ENCODE assay signal across 8 cellular contexts in the genomic region with DNA sequence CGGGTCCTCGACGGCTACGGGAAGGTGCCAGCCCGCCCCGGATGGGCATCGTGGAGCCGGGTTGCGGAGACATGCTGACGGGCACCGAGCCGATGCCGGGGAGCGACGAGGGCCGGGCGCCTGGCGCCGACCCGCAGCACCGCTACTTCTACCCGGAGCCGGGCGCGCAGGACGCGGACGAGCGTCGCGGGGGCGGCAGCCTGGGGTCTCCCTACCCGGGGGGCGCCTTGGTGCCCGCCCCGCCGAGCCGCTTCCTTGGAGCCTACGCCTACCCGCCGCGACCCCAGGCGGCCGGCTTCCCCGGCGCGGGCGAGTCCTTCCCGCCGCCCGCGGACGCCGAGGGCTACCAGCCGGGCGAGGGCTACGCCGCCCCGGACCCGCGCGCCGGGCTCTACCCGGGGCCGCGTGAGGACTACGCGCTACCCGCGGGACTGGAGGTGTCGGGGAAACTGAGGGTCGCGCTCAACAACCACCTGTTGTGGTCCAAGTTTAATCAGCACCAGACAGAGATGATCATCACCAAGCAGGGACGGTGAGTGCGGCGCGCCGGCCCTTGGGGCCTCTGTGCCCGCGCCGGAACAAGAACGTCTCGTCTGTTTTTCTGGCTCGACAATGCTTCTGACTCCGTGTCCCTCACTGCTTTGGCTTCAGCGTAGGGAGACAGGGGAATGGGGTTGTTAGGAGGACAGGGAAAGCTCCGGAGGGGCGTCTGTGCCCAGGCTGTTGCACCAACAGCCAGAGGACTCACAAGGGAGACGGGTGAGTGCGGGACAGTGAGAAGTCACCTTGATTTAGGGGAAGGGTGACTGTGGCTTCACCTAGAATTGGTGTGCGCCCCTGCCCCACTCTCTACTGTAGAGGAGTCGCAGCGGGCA. TPM values are rescaled to one million over a fixed set of nuclear protein-coding genes. Genes with fewer than 3 reads are reported as not detected.
DNase-seq lines count a peak whose midpoint lies in the region; ATAC-seq and TF ChIP-seq lines count a peak whose summit lies in the region.

No MANE protein-coding gene starts in this region.

- peak overlapping the region; percentile 41 for H3K4me3 ChIP-seq in cardiac muscle cell

- H3K27me3 Mint-ChIP-seq in T-helper 1 cell treated with Interleukin-12 subunit alpha and Interleukin-12 subunit beta and Interleukin-4 antibody, amounts not matched to agents 30 μg/mL and 1 μg/mL, for 36 hours (ENCODE audit: low read depth), result no peaks in the 10 kb centered on the region

- peak overlapping the region; percentile 97 for H3K4me3 Mint-ChIP-seq in T-helper 1 cell treated with Interleukin-12 subunit alpha and Interleukin-12 subunit beta and Interleukin-4 antibody, amounts not matched to agents 30 μg/mL and 1 μg/mL, for 36 hours

- no peaks in the 10 kb centered on the region for H3K9me3 Mint-ChIP-seq in T-helper 1 cell treated with Interleukin-12 subunit alpha and Interleukin-12 subunit beta and Interleukin-4 antibody, amounts not matched to agents 30 μg/mL and 1 μg/mL, for 36 hours

- intact Hi-C loops in sciatic nerve (cut with DNase I), result no loop called here

- no peaks in the 10 kb centered on the region for H3K4me1 ChIP-seq in cardiac muscle cell (ENCODE audit: low read depth)

- peak; percentile 17 for ATAC-seq in GM18867 (IDR thresholded peaks at IDR 0.05; ENCODE audit: unreplicated experiment)
- ATAC-seq in HG02678 (IDR thresholded peaks at IDR 0.05; ENCODE audit: unreplicated experiment), result peak; percentile 13
- no peak for ATAC-seq in sciatic nerve

- no peak for TF ChIP-seq CTCF in cardiac muscle cell (IDR thresholded peaks at IDR 0.05; ENCODE audit: low read depth, low read length)

- H3K9me3 ChIP-seq in cardiac muscle cell (ENCODE audit: low read depth), result no peaks in the 10 kb centered on the region

- no peaks in the 10 kb centered on the region for H3K36me3 ChIP-seq in cardiac muscle cell

- H3K27ac ChIP-seq in cardiac muscle cell, result no peak overlapping the region

- peaks cover 14% of the 10 kb centered on the region for H3K36me3 Mint-ChIP-seq in T-helper 1 cell treated with Interleukin-12 subunit alpha and Interleukin-12 subunit beta and Interleukin-4 antibody, amounts not matched to agents 30 μg/mL and 1 μg/mL, for 36 hours (ENCODE audit: low read depth)

- H3K4me1 Mint-ChIP-seq in T-helper 1 cell treated with Interleukin-12 subunit alpha and Interleukin-12 subunit beta and Interleukin-4 antibody, amounts not matched to agents 30 μg/mL and 1 μg/mL, for 36 hours (ENCODE audit: low read depth), result peaks cover 64% of the 10 kb centered on the region

- DNase-seq in cardiac muscle cell (ENCODE audit: low read depth in 1 of 2, low spot score in 1 of 2), result peak in 1 of 2 donors; percentile 28
- DNase-seq in sciatic nerve (ENCODE audit: low spot score), result peak; percentile 31
- DNase-seq in NK-92 treated with Interleukin-12 subunit alpha and Interleukin-12 subunit beta, amount 100 ng/mL, for 24 hours (lab: John Stamatoyannopoulos, UW), result no peak
- no peak for DNase-seq in RPMI8226
- no peak for DNase-seq in activated CD4-positive, CD25-positive, alpha-beta regulatory T cell (lab: John Stamatoyannopoulos, UW)

- H3K27ac Mint-ChIP-seq in T-helper 1 cell treated with Interleukin-12 subunit alpha and Interleukin-12 subunit beta and Interleukin-4 antibody, amounts not matched to agents 30 μg/mL and 1 μg/mL, for 36 hours, result peak overlapping the region; percentile 92

- peaks cover 70% of the 10 kb centered on the region for H3K27me3 ChIP-seq in cardiac muscle cell

RNA-seq across cellular contexts. Expression of a gene that starts 0.6 kb away (rescaled TPM):
- 1.0 and 2.9 TPM in 2 replicates for total RNA-seq in cardiac muscle cell
- 0.12 and 1.5 TPM in 2 replicates for polyA plus RNA-seq in cardiac muscle cell
- 1.1 TPM for total RNA-seq in sciatic nerve

RNA-seq across cellular contexts. Expression of a gene that starts 39.7 kb away (rescaled TPM):
- 112 and 143 TPM in 2 replicates for total RNA-seq in cardiac muscle cell
- 22.6 and 30.2 TPM in 2 replicates for polyA plus RNA-seq in cardiac muscle cell
- 19.9 TPM for total RNA-seq in sciatic nerve
